Comparison of ENCODE assay signal across 8 cellular contexts in the genomic region with DNA sequence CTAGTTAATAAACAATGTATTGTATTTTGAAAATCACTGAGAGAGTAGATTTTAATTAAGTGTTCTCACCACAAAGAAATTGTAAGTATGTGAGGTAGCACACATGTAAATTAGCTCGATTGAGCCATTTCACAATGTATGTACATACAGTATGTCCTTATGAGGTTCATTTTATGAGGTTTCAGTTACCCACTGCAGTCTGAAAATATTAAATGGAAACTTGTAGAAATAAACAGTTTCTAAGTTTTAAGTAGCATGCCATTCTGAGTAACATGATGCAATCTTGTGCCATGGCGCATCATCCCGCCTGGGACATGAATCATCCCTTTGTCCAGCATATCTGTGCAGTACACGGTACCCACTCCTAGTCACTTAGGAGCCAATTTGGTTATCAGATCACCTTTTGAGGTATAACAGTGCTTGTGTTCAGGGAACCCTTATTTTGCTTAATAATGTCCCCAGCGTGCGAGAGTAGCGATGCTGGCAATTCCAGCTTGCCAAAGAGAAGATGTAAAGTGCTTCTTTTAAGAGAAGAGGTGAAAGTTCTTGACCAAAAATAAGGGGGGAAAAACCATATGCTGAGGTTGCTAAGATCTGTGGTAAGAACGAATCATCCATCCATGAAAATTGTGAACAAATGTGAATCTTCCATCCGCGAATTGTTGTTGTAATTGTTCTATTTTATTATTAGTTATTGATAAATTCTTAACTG.
DNase-seq lines count a peak whose midpoint lies in the region; ATAC-seq and TF ChIP-seq lines count a peak whose summit lies in the region.

No MANE protein-coding gene starts in this region.

- H3K4me1 ChIP-seq in neuronal stem cell (ENCODE audit: control insufficient read depth in 2 of 2, insufficient read depth in 1 of 2, low read depth in 1 of 2, low read length in 2 of 2): no peaks in the 10 kb centered on the region

- H2BK12ac ChIP-seq in neuronal stem cell (ENCODE audit: low read length): no peak overlapping the region

- H3K4me2 ChIP-seq in neuronal stem cell (ENCODE audit: insufficient read depth, low read length, poor library complexity, severe bottlenecking): no peak overlapping the region

- H3K9me3 Mint-ChIP-seq in activated CD4-positive, alpha-beta memory T cell treated with anti-CD3 and anti-CD28 coated beads, Interleukin-2, amount 10 ng/mL, durations not matched to agents 7 days and 5 days: no peaks in the 10 kb centered on the region
- H3K9me3 Mint-ChIP-seq in stimulated activated naive B cell treated with anti-CD40 and anti-IgM and Interleukin-4, amounts not matched to agents 10 μg/mL and 1 μg/mL and 100 μg/mL, for 72 hours: no peaks in the 10 kb centered on the region

- H3K79me1 ChIP-seq in neuronal stem cell (ENCODE audit: low read depth, low read length): no peaks in the 10 kb centered on the region

- no peak overlapping the region for H3K4me3 Mint-ChIP-seq in activated CD4-positive, alpha-beta memory T cell treated with anti-CD3 and anti-CD28 coated beads, Interleukin-2, amount 10 ng/mL, durations not matched to agents 7 days and 5 days
- H3K4me3 Mint-ChIP-seq in stimulated activated naive B cell treated with anti-CD40 and anti-IgM and Interleukin-4, amounts not matched to agents 10 μg/mL and 1 μg/mL and 100 μg/mL, for 72 hours: no peak overlapping the region

- H2BK5ac ChIP-seq in neuronal stem cell (ENCODE audit: low read length): no peak overlapping the region

- H2BK15ac ChIP-seq in neuronal stem cell (ENCODE audit: low read length): no peak overlapping the region

- no peaks in the 10 kb centered on the region for H3K27me3 Mint-ChIP-seq in activated CD4-positive, alpha-beta memory T cell treated with anti-CD3 and anti-CD28 coated beads, Interleukin-2, amount 10 ng/mL, durations not matched to agents 7 days and 5 days
- H3K27me3 Mint-ChIP-seq in stimulated activated naive B cell treated with anti-CD40 and anti-IgM and Interleukin-4, amounts not matched to agents 10 μg/mL and 1 μg/mL and 100 μg/mL, for 72 hours: no peaks in the 10 kb centered on the region

- no peak for TF ChIP-seq CTCF in foreskin fibroblast (IDR thresholded peaks at IDR 0.05; ENCODE audit: low read depth, low read length)

- CTCF ChIA-PET in activated CD4-positive, alpha-beta memory T cell treated with anti-CD3 and anti-CD28 coated beads, Interleukin-2, amount 10 ng/mL, durations not matched to agents 7 days and 5 days (lab: Charles Lee): interaction anchor here (1.2 to 1.4 kb wide), 2 partner anchors 8 to 29 kb away, joined by 4 to 5 read pairs; no protein-coding TSS in a partner anchor

- no peak overlapping the region for H2AFZ ChIP-seq in neuronal stem cell (ENCODE audit: low read length)

- no peaks in the 10 kb centered on the region for H3K27me3 ChIP-seq in neuronal stem cell (ENCODE audit: control insufficient read depth in 3 of 3, insufficient read depth in 3 of 3, low read depth in 1 of 3, low read length in 3 of 3)

- H3K27ac ChIP-seq in neuronal stem cell (replicated peaks; ENCODE audit: low read length): no peak overlapping the region

- H3K4me3 ChIP-seq in foreskin fibroblast (ENCODE audit: low read depth in 1 of 2, low read length in 2 of 2): no peak overlapping the region
- H3K4me3 ChIP-seq in neuronal stem cell (ENCODE audit: low read length in 2 of 2): no peak overlapping the region

- H3K18ac ChIP-seq in neuronal stem cell (ENCODE audit: low read length): no peak overlapping the region

- peak overlapping the region; percentile 65 for H3K27ac Mint-ChIP-seq in activated CD4-positive, alpha-beta memory T cell treated with anti-CD3 and anti-CD28 coated beads, Interleukin-2, amount 10 ng/mL, durations not matched to agents 7 days and 5 days
- H3K27ac Mint-ChIP-seq in stimulated activated naive B cell treated with anti-CD40 and anti-IgM and Interleukin-4, amounts not matched to agents 10 μg/mL and 1 μg/mL and 100 μg/mL, for 72 hours: peak overlapping the region; percentile 26

- DNase-seq in activated CD4-positive, CD25-positive, alpha-beta regulatory T cell (lab: John Stamatoyannopoulos, UW): no peak
- peak; percentile 38 for DNase-seq in activated CD4-positive, alpha-beta memory T cell treated with anti-CD3 and anti-CD28 coated beads, Interleukin-2, amount 10 ng/mL, durations not matched to agents 7 days and 5 days
- DNase-seq in foreskin fibroblast (peak; percentile 65 to 82), NCI-H128 (lab: John Stamatoyannopoulos, UW; ENCODE audit: unreplicated experiment) (no peak), neuronal stem cell (ENCODE audit: low spot score) (no peak)
- no peak for DNase-seq in stimulated activated naive B cell treated with anti-CD40 and anti-IgM and Interleukin-4, amounts not matched to agents 10 μg/mL and 1 μg/mL and 100 μg/mL, for 72 hours

- no peak overlapping the region for H4K8ac ChIP-seq in neuronal stem cell (ENCODE audit: low read depth, low read length)

- H3K4ac ChIP-seq in neuronal stem cell (ENCODE audit: low read length): no peak overlapping the region

- no peak overlapping the region for H4K91ac ChIP-seq in neuronal stem cell (ENCODE audit: low read depth, low read length, poor library complexity)

- peaks cover 48% of the 10 kb centered on the region for H3K4me1 Mint-ChIP-seq in activated CD4-positive, alpha-beta memory T cell treated with anti-CD3 and anti-CD28 coated beads, Interleukin-2, amount 10 ng/mL, durations not matched to agents 7 days and 5 days
- H3K4me1 Mint-ChIP-seq in stimulated activated naive B cell treated with anti-CD40 and anti-IgM and Interleukin-4, amounts not matched to agents 10 μg/mL and 1 μg/mL and 100 μg/mL, for 72 hours: peaks cover 29 to 65% of the 10 kb centered on the region in 2 donors

- H3K23ac ChIP-seq in neuronal stem cell (ENCODE audit: low read depth, low read length, poor library complexity): no peak overlapping the region

- no peak overlapping the region for H2AK5ac ChIP-seq in neuronal stem cell (ENCODE audit: low read depth, low read length)

- peak; percentile 77 to 89 for ATAC-seq in activated CD4-positive, CD25-positive, alpha-beta regulatory T cell treated with anti-CD3 and anti-CD28 coated beads, Interleukin-2, amount 50 U/mL, for 24 hours
- no peak for ATAC-seq in stimulated activated naive B cell treated with anti-CD40 and anti-IgM and Interleukin-4, amounts not matched to agents 10 μg/mL and 1 μg/mL and 100 μg/mL, for 72 hours (replicated peaks)
- ATAC-seq in HG03097 (IDR thresholded peaks at IDR 0.05; ENCODE audit: low FRiP score, unreplicated experiment): no peak

- no peak overlapping the region for H2BK120ac ChIP-seq in neuronal stem cell (ENCODE audit: low read depth, low read length)

- H3K36me3 ChIP-seq in neuronal stem cell (replicated peaks in 1 of 2; ENCODE audit: control insufficient read depth in 2 of 2, insufficient read depth in 2 of 2, low read length in 2 of 2): peaks cover 0 to 11% of the 10 kb centered on the region in 2 donors

- POLR2A ChIA-PET in activated CD4-positive, alpha-beta memory T cell treated with anti-CD3 and anti-CD28 coated beads, Interleukin-2, amount 10 ng/mL, durations not matched to agents 7 days and 5 days (lab: Charles Lee): interaction anchor here (1.3 to 1.7 kb wide), 2 partner anchors 15 to 16 kb away, joined by 4 to 6 read pairs; no protein-coding TSS in a partner anchor

- no peak overlapping the region for H3K14ac ChIP-seq in neuronal stem cell (ENCODE audit: low read length)

- WGBS in neuronal stem cell (ENCODE audit: extremely low coverage in 2 of 2, insufficient read length in 2 of 2, insufficient replicate concordance in 1 of 2), 2 donors: no CpG with 5 or more reads among the region's 10 CpGs

- H3K9ac ChIP-seq in neuronal stem cell (ENCODE audit: low read depth, low read length, poor library complexity): no peak overlapping the region

- peaks cover 0 to 4% of the 10 kb centered on the region in 2 donors for H3K9me3 ChIP-seq in neuronal stem cell (replicated peaks in 1 of 2; ENCODE audit: control insufficient read depth in 2 of 2, insufficient read depth in 1 of 2, low read depth in 1 of 2, low read length in 2 of 2)

- peaks cover 49% of the 10 kb centered on the region for H3K36me3 Mint-ChIP-seq in activated CD4-positive, alpha-beta memory T cell treated with anti-CD3 and anti-CD28 coated beads, Interleukin-2, amount 10 ng/mL, durations not matched to agents 7 days and 5 days (ENCODE audit: low read depth)
- peaks cover 33 to 55% of the 10 kb centered on the region in 2 donors for H3K36me3 Mint-ChIP-seq in stimulated activated naive B cell treated with anti-CD40 and anti-IgM and Interleukin-4, amounts not matched to agents 10 μg/mL and 1 μg/mL and 100 μg/mL, for 72 hours

Comparison
In these comparisons a context has a peak if more than half of its experiments do, and no peak if none do; other contexts are left out.
1. ATAC-seq: peak in activated CD4-positive, CD25-positive, alpha-beta regulatory T cell treated with anti-CD3 and anti-CD28 coated beads, Interleukin-2, amount 50 U/mL, for 24 hours (2 of 2); none in stimulated activated naive B cell treated with anti-CD40 and anti-IgM and Interleukin-4, amounts not matched to agents 10 μg/mL and 1 μg/mL and 100 μg/mL, for 72 hours (0 of 2) and HG03097 (single experiment).
2. DNase-seq: peak in activated CD4-positive, alpha-beta memory T cell treated with anti-CD3 and anti-CD28 coated beads, Interleukin-2, amount 10 ng/mL, durations not matched to agents 7 days and 5 days (single experiment) and foreskin fibroblast (2 of 2); none in activated CD4-positive, CD25-positive, alpha-beta regulatory T cell (0 of 4), stimulated activated naive B cell treated with anti-CD40 and anti-IgM and Interleukin-4, amounts not matched to agents 10 μg/mL and 1 μg/mL and 100 μg/mL, for 72 hours (single experiment), NCI-H128 (single experiment) and neuronal stem cell (single experiment).